25 cellular contexts compared by ENCODE assay signal in genomic region chr17:72503556-72503955, GRCh38.
"Had no signal": no experiment of that assay in that cellular context is flagged by ENCODE, and none has a peak within 500 bp of the region (broad histone marks: within the 10 kb centered on the region; RNA-seq: fewer than 3 reads in every experiment).

No MANE protein-coding gene starts in this region.

- H3K4me3 Mint-ChIP-seq: activated naive CD4-positive, alpha-beta T cell treated with anti-CD3 and anti-CD28 coated beads, Interleukin-2, amount 50 U/mL, for 24 hours; immature natural killer cell; neural crest cell; stimulated activated naive CD8-positive, alpha-beta T cell treated with anti-CD3 and anti-CD28 coated beads, Interleukin-15, Interleukin-2, amounts not matched to agents 100 ng/mL and 50 ng/mL, for 24 hours; WTC11 had no signal

- H3K4me3 ChIP-seq: esophagus muscularis mucosa, hepatocyte, left lung, lung, psoas muscle, right atrium auricular region, upper lobe of right lung had no signal

- DNase-seq: activated gamma-delta T cell treated with Interleukin-2 at 50 U/mL for 16 hours; activated T-cell treated with anti-CD3 and anti-CD28 coated beads, Interleukin-2, amount 50 U/mL, for 1 hour; anterior cingulate cortex; brain microvascular endothelial cell; caudate nucleus; effector memory CD4-positive, alpha-beta T cell; glutamatergic neuron; immature natural killer cell; kidney glomerular epithelial cell; left lung; naive thymus-derived CD4-positive, alpha-beta T cell; psoas muscle; stimulated activated CD4-positive, alpha-beta T cell treated with anti-CD3 and anti-CD28 coated beads, Interleukin-12 subunit alpha, Interleukin-12 subunit beta, amount 100 ng/mL, for 4 hours; stimulated activated CD4-positive, alpha-beta T cell treated with anti-CD3 and anti-CD28 coated beads, Interleukin-4, amount 100 ng/mL, for 4 hours; T-helper 1 cell; T-helper 9 cell; upper lobe of right lung had no signal

- H3K9me3 Mint-ChIP-seq: activated naive CD4-positive, alpha-beta T cell treated with anti-CD3 and anti-CD28 coated beads, Interleukin-2, amount 50 U/mL, for 24 hours; immature natural killer cell had no signal

- H3K36me3 ChIP-seq: brain microvascular endothelial cell, esophagus muscularis mucosa, left lung, right atrium auricular region, upper lobe of right lung had no signal

- H3K4me1 Mint-ChIP-seq: activated naive CD4-positive, alpha-beta T cell treated with anti-CD3 and anti-CD28 coated beads, Interleukin-2, amount 50 U/mL, for 24 hours; immature natural killer cell had no signal

- H3K27ac Mint-ChIP-seq: activated naive CD4-positive, alpha-beta T cell treated with anti-CD3 and anti-CD28 coated beads, Interleukin-2, amount 50 U/mL, for 24 hours; immature natural killer cell; naive thymus-derived CD4-positive, alpha-beta T cell; stimulated activated naive CD8-positive, alpha-beta T cell treated with anti-CD3 and anti-CD28 coated beads, Interleukin-15, Interleukin-2, amounts not matched to agents 100 ng/mL and 50 ng/mL, for 24 hours; WTC11 had no signal

- H3K9me3 ChIP-seq: esophagus muscularis mucosa, left lung, psoas muscle, right atrium auricular region, upper lobe of right lung had no signal

- H3K4me1 ChIP-seq: left lung, psoas muscle, right atrium auricular region had no signal

- H3K36me3 Mint-ChIP-seq: activated naive CD4-positive, alpha-beta T cell treated with anti-CD3 and anti-CD28 coated beads, Interleukin-2, amount 50 U/mL, for 24 hours; immature natural killer cell; WTC11 had no signal

- ATAC-seq: left lung; naive thymus-derived CD4-positive, alpha-beta T cell; psoas muscle; upper lobe of right lung; WTC11 had no signal

- H3K27me3 ChIP-seq: brain microvascular endothelial cell, hepatocyte, right atrium auricular region, upper lobe of right lung had no signal

- H3K27ac ChIP-seq: brain microvascular endothelial cell, esophagus muscularis mucosa, left lung, psoas muscle, right atrium auricular region, upper lobe of right lung had no signal

- H2AFZ ChIP-seq: hepatocyte had no signal
